12 cellular contexts compared by ENCODE assay signal in the genomic region with DNA sequence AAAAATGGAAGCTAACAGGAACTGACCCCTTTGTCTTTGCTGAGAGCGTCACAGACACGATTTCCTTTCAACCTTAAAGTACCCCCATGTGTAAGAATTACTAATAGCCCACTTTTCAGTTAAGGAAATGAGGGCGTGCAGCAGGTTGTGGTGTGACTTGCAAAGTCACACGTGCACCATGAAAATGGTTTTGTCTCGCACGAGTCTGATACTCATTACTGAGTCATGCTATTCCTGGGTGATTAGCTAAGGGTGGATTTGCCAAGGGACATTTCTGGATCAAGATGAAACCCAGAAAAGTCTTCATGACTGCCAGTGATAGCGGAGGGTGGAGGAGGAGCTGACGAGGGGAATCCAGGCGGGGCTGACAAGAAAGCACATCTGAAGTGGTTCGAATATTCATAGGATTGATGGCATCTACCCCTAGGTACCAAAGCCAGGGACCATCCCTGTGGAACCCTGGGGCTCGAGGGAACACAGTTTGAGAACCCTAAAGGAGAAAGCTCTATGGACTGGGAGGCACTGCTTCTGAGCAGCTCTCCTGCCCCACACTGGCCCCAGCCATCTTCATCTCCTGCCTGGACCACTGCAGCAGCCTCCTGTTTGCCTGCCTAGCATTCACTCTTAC. TPM values are rescaled to one million over a fixed set of nuclear protein-coding genes. Genes with fewer than 3 reads are reported as not detected.
DNase-seq lines count a peak whose midpoint lies in the region; ATAC-seq, FAIRE-seq and TF ChIP-seq lines count a peak whose summit lies in the region.
"Had no signal": no experiment of that assay in that cellular context is flagged by ENCODE, and none has a peak within 500 bp of the region (broad histone marks: within the 10 kb centered on the region; RNA-seq: fewer than 3 reads in every experiment).

No MANE protein-coding gene starts in this region.

- no peak overlapping the region for H3K23ac ChIP-seq in mesenchymal stem cell (ENCODE audit: low read length in 2 of 2)

- no peak for TF ChIP-seq CTCF in CD8-positive, alpha-beta T cell (IDR thresholded peaks at IDR 0.05)
- TF ChIP-seq CTCF in HFFc6 (IDR thresholded peaks at IDR 0.05) (no peak), astrocyte of the spinal cord (IDR thresholded peaks at IDR 0.05; ENCODE audit: low read depth, low read length) (no peak), D721Med (IDR thresholded peaks at IDR 0.05; ENCODE audit: insufficient read depth, missing control alignments) (no peak)

- H3K4me1 ChIP-seq in CD8-positive, alpha-beta T cell (ENCODE audit: insufficient read depth, low read length) = peaks cover 5% of the 10 kb centered on the region
- H3K4me1 ChIP-seq in mesenchymal stem cell (ENCODE audit: control insufficient read depth, insufficient read depth, low read depth, low read length) = no peaks in the 10 kb centered on the region

- DNase-seq in CD8-positive, alpha-beta T cell = peak in 1 of 7 experiments; percentile 56
- peak; percentile 89 for DNase-seq in HFFc6
- peak; percentile 62 for DNase-seq in astrocyte of the spinal cord (ENCODE audit: low read depth, low spot score)
- DNase-seq in mesenchymal stem cell = peak; percentile 68
- DNase-seq in DMS79 (lab: John Stamatoyannopoulos, UW) = no peak
- no peak for DNase-seq in D721Med (ENCODE audit: insufficient read length, low spot score)
- no peak for DNase-seq in activated CD4-positive, alpha-beta memory T cell treated with anti-CD3 and anti-CD28 coated beads for 36 hours
- DNase-seq: MM.1S; NCI-H510A; stimulated activated CD8-positive, alpha-beta memory T cell treated with anti-CD3 and anti-CD28 coated beads, Interleukin-4, amount 100 ng/mL, for 48 hours had no signal

- no peak overlapping the region for H4K91ac ChIP-seq in mesenchymal stem cell (ENCODE audit: low read length)

- peak; percentile 80 for ATAC-seq in CD8-positive, alpha-beta T cell
- ATAC-seq in HG03196 (IDR thresholded peaks at IDR 0.05; ENCODE audit: unreplicated experiment) = no peak

- H3K14ac ChIP-seq in mesenchymal stem cell (ENCODE audit: low read length in 2 of 2) = no peak overlapping the region

- no peak overlapping the region for H3K4me2 ChIP-seq in mesenchymal stem cell (ENCODE audit: low read length, poor library complexity, severe bottlenecking)

- WGBS in mesenchymal stem cell = 88% methylated on average over 10 of the region's 11 CpGs

- no peak overlapping the region for H2BK12ac ChIP-seq in mesenchymal stem cell (ENCODE audit: low read length in 2 of 2)

- peaks cover 32% of the 10 kb centered on the region for H3K27me3 Mint-ChIP-seq in CD8-positive, alpha-beta T cell (ENCODE audit: low read depth)
- peaks cover 39% of the 10 kb centered on the region for H3K27me3 Mint-ChIP-seq in HFFc6 (ENCODE audit: insufficient read depth)
- peaks cover 28% of the 10 kb centered on the region for H3K27me3 Mint-ChIP-seq in activated CD4-positive, alpha-beta memory T cell treated with anti-CD3 and anti-CD28 coated beads for 36 hours

- H3K9me3 ChIP-seq in CD8-positive, alpha-beta T cell (ENCODE audit: low read length) = no peaks in the 10 kb centered on the region
- no peaks in the 10 kb centered on the region for H3K9me3 ChIP-seq in mesenchymal stem cell (ENCODE audit: control insufficient read depth, low read length)

- CTCF ChIA-PET in CD8-positive, alpha-beta T cell (lab: Charles Lee) = interaction anchor here (1.1 to 2.2 kb wide), 4 partner anchors 18 to 182 kb away, joined by 3 to 5 read pairs (median 4); no protein-coding TSS in a partner anchor
- CTCF ChIA-PET in activated CD4-positive, alpha-beta memory T cell treated with anti-CD3 and anti-CD28 coated beads for 36 hours (lab: Charles Lee) = interaction anchor here (0.9 to 1.9 kb wide), 3 partner anchors 10 to 12 kb away, joined by 3 to 11 read pairs (median 3); a partner anchor contains a TSS

- H2BK15ac ChIP-seq in mesenchymal stem cell (ENCODE audit: low read depth, poor library complexity, severe bottlenecking) = no peak overlapping the region

- H3K4me3 ChIP-seq in CD8-positive, alpha-beta T cell (ENCODE audit: low read depth, low read length) = no peak overlapping the region
- H3K4me3 ChIP-seq in astrocyte of the spinal cord (ENCODE audit: low read depth, low read length) = no peak overlapping the region
- H3K4me3 ChIP-seq in mesenchymal stem cell (ENCODE audit: insufficient read depth in 1 of 2, low read depth in 1 of 2, low read length in 2 of 2) = peak overlapping the region in 1 of 2 experiments; percentile 7
- H3K4me3 ChIP-seq: skin epidermis had no signal

- H3K9me3 Mint-ChIP-seq in CD8-positive, alpha-beta T cell = no peaks in the 10 kb centered on the region
- H3K9me3 Mint-ChIP-seq in HFFc6 = peaks cover 16% of the 10 kb centered on the region
- H3K9me3 Mint-ChIP-seq in activated CD4-positive, alpha-beta memory T cell treated with anti-CD3 and anti-CD28 coated beads for 36 hours = no peaks in the 10 kb centered on the region

- no peak overlapping the region for H3K4ac ChIP-seq in mesenchymal stem cell (ENCODE audit: low read depth in 1 of 2, low read length in 2 of 2)

- FAIRE-seq in D721Med (lab: Jason Lieb, UNC) = no peak

- H3K27ac Mint-ChIP-seq in CD8-positive, alpha-beta T cell = peak overlapping the region; percentile 2
- peak overlapping the region; percentile 79 for H3K27ac Mint-ChIP-seq in HFFc6
- no peak overlapping the region for H3K27ac Mint-ChIP-seq in activated CD4-positive, alpha-beta memory T cell treated with anti-CD3 and anti-CD28 coated beads for 36 hours

- no peaks in the 10 kb centered on the region for H3K36me3 ChIP-seq in CD8-positive, alpha-beta T cell (ENCODE audit: insufficient read depth, low read length)
- no peaks in the 10 kb centered on the region for H3K36me3 ChIP-seq in mesenchymal stem cell (ENCODE audit: control insufficient read depth in 1 of 2, insufficient read depth in 2 of 2, low read depth in 1 of 2, low read length in 2 of 2)

- H4K8ac ChIP-seq in mesenchymal stem cell (ENCODE audit: low read length) = no peak overlapping the region

- peak overlapping the region; percentile 7 for H2AFZ ChIP-seq in mesenchymal stem cell (ENCODE audit: low read depth, low read length)

- H3K4me3 Mint-ChIP-seq in CD8-positive, alpha-beta T cell = no peak overlapping the region
- peak overlapping the region; percentile 54 for H3K4me3 Mint-ChIP-seq in HFFc6
- H3K4me3 Mint-ChIP-seq in activated CD4-positive, alpha-beta memory T cell treated with anti-CD3 and anti-CD28 coated beads for 36 hours = no peak overlapping the region

- no peak overlapping the region for H3K27ac ChIP-seq in CD8-positive, alpha-beta T cell (ENCODE audit: low read depth, low read length)
- no peak overlapping the region for H3K27ac ChIP-seq in mesenchymal stem cell (ENCODE audit: low read length, poor library complexity, severe bottlenecking)

- no peak overlapping the region for H2BK5ac ChIP-seq in mesenchymal stem cell (ENCODE audit: low read depth, low read length, poor library complexity, severe bottlenecking)

- POLR2A ChIA-PET in CD8-positive, alpha-beta T cell (lab: Charles Lee) = no interaction called here
- POLR2A ChIA-PET in activated CD4-positive, alpha-beta memory T cell treated with anti-CD3 and anti-CD28 coated beads for 36 hours (lab: Charles Lee) = interaction anchor here (1.2 to 2.3 kb wide), 2 partner anchors 13 to 28 kb away, joined by 3 to 12 read pairs; a partner anchor contains a TSS

- H2BK120ac ChIP-seq in mesenchymal stem cell (ENCODE audit: low read depth, low read length) = no peak overlapping the region

- peaks cover 16% of the 10 kb centered on the region for H3K27me3 ChIP-seq in CD8-positive, alpha-beta T cell (ENCODE audit: insufficient read depth, low read length)
- peaks cover 8 to 11% of the 10 kb centered on the region in 2 experiments for H3K27me3 ChIP-seq in mesenchymal stem cell (ENCODE audit: control insufficient read depth in 1 of 2, insufficient read depth in 1 of 2, low read length in 2 of 2)

- H2AK5ac ChIP-seq in mesenchymal stem cell (ENCODE audit: low read length, severe bottlenecking) = no peak overlapping the region

- peaks cover 10% of the 10 kb centered on the region for H3K4me1 Mint-ChIP-seq in CD8-positive, alpha-beta T cell (ENCODE audit: low read depth)
- peaks cover 28% of the 10 kb centered on the region for H3K4me1 Mint-ChIP-seq in HFFc6 (ENCODE audit: low read depth)
- H3K4me1 Mint-ChIP-seq in activated CD4-positive, alpha-beta memory T cell treated with anti-CD3 and anti-CD28 coated beads for 36 hours (ENCODE audit: low read depth) = peaks cover 10% of the 10 kb centered on the region

- intact Hi-C loops in CD8-positive, alpha-beta T cell (cut with DNase I, micrococcal nuclease) = no loop called here
- intact Hi-C loops in activated CD4-positive, alpha-beta memory T cell treated with anti-CD3 and anti-CD28 coated beads for 36 hours (cut with micrococcal nuclease) = no loop called here

- no peaks in the 10 kb centered on the region for H3K79me1 ChIP-seq in mesenchymal stem cell (replicated peaks; ENCODE audit: low read length, poor library complexity, severe bottlenecking)

- H3K18ac ChIP-seq in mesenchymal stem cell (ENCODE audit: low read depth in 1 of 2, low read length in 2 of 2) = no peak overlapping the region

- H3K36me3 Mint-ChIP-seq in CD8-positive, alpha-beta T cell = no peaks in the 10 kb centered on the region
- peaks cover 12% of the 10 kb centered on the region for H3K36me3 Mint-ChIP-seq in HFFc6 (ENCODE audit: low read depth)
- H3K36me3 Mint-ChIP-seq in activated CD4-positive, alpha-beta memory T cell treated with anti-CD3 and anti-CD28 coated beads for 36 hours = no peaks in the 10 kb centered on the region

- H3K9ac ChIP-seq in mesenchymal stem cell (ENCODE audit: low read length) = peak overlapping the region; percentile 68

- in situ Hi-C loops in astrocyte of the spinal cord (cut with HindIII; ENCODE audit: low sequenced_read_pairs) = no loop called here

RNA-seq across cellular contexts. Expression of a gene that starts 12.1 kb away (rescaled TPM):
- 10 to 100 TPM; 32.6 to 34.9 TPM for total RNA-seq in CD8-positive, alpha-beta T cell
- 1 to 10 TPM in 1 of 6 experiments, under 1 TPM in 5; 0.50 to 1.1 (median 0.84) TPM for total RNA-seq in HFFc6 (2021; fragmentation: NEBNext Ultra II Directional; extraction: Animal tissue kit (Norgen Biotek cat#: 25700))
- polyA plus RNA-seq in mesenchymal stem cell (2013, experiment 1 of 2) = 3.8 TPM
- polyA plus RNA-seq in mesenchymal stem cell (2013, experiment 2 of 2) = 3.6 TPM
- total RNA-seq in activated CD4-positive, alpha-beta memory T cell treated with anti-CD3 and anti-CD28 coated beads for 36 hours = 10 to 100 TPM; 35.8 to 36.5 TPM

Comparison
In these comparisons a context has a peak if more than half of its experiments do, and no peak if none do; other contexts are left out.
1. DNase-seq: peak in HFFc6 (single experiment), astrocyte of the spinal cord (single experiment) and mesenchymal stem cell (single experiment); none in DMS79 (single experiment), D721Med (single experiment) and activated CD4-positive, alpha-beta memory T cell treated with anti-CD3 and anti-CD28 coated beads for 36 hours (single experiment).
2. RNA of a gene that starts 12.1 kb away (total RNA-seq): 35.8 to 36.5 TPM in activated CD4-positive, alpha-beta memory T cell treated with anti-CD3 and anti-CD28 coated beads for 36 hours and 32.6 to 34.9 TPM in CD8-positive, alpha-beta T cell; 0.50 to 1.1 TPM in HFFc6; every median in the first group is over 10 times any median in the second.